In genomic region chr3:169931747-169932520, GRCh38 we compare ENCODE assay signal across 10 cellular contexts.
A peak's percentile ranks its signal among the peaks of the same experiment; 100 is the strongest.
DNase-seq lines count a peak whose midpoint lies in the region; ATAC-seq and TF ChIP-seq lines count a peak whose summit lies in the region.
"Had no signal": no experiment of that assay in that cellular context is flagged by ENCODE, and none has a peak within 500 bp of the region (broad histone marks: within the 10 kb centered on the region; RNA-seq: fewer than 3 reads in every experiment).

No MANE protein-coding gene starts in this region.

- peaks cover 4% of the 10 kb centered on the region; the same call in 1 of the 2 replicates for H3K27me3 ChIP-seq in HAP-1 (ENCODE audit: low read depth)

- H3K9me3 ChIP-seq in HAP-1 = no peaks in the 10 kb centered on the region

- DNase-seq in GM13976 (ENCODE audit: low spot score) (peak; percentile 54), LoVo (ENCODE audit: low spot score) (no peak), NCI-H510A treated with DMSO at 0.1 percent for 48 hours (lab: John Stamatoyannopoulos, UW) (no peak), HAP-1 (ENCODE audit: low spot score in 2 of 2) (no peak), nucleus accumbens (lab: John Stamatoyannopoulos, UW) (no peak)
- DNase-seq: dermis blood vessel endothelial cell, NCI-H526 had no signal

- peak; percentile 95 for ATAC-seq in GM19463 (IDR thresholded peaks at IDR 0.05; ENCODE audit: unreplicated experiment)
- ATAC-seq in HG03039 (IDR thresholded peaks at IDR 0.05; ENCODE audit: unreplicated experiment) = peak; percentile 86

- in situ Hi-C loops in GM13976 (cut with MboI; ENCODE audit: low sequenced_read_pairs, unreplicated experiment) (no loop called here), HAP-1 (cut with MboI; ENCODE audit: low sequenced_read_pairs) (no loop called here)

- TF ChIP-seq POLR2A in Raji (IDR thresholded peaks at IDR 0.05; ENCODE audit: insufficient read depth, low read depth, low read length) = peak; percentile 67

- no peaks in the 10 kb centered on the region for H3K4me1 ChIP-seq in HAP-1

- no peak overlapping the region for H3K4me3 ChIP-seq in HAP-1

- H3K36me3 ChIP-seq in HAP-1 (replicated peaks) = no peaks in the 10 kb centered on the region

- TF ChIP-seq CTCF in GM13976 (IDR thresholded peaks at IDR 0.05; ENCODE audit: borderline replicate concordance, control extremely low read depth, extremely low read depth, insufficient read depth, missing control alignments) = no peak
